ENCODE assay signal across 23 cellular contexts in genomic region chr10:61918989-61919388, GRCh38. TPM values are rescaled to one million over a fixed set of nuclear protein-coding genes. Genes with fewer than 3 reads are reported as not detected.
DNase-seq lines count a peak whose midpoint lies in the region; ATAC-seq and TF ChIP-seq lines count a peak whose summit lies in the region.
"Had no signal": no experiment of that assay in that cellular context is flagged by ENCODE, and none has a peak within 500 bp of the region (broad histone marks: within the 10 kb centered on the region; RNA-seq: fewer than 3 reads in every experiment).

No MANE protein-coding gene starts in this region.

- H3K4me3 Mint-ChIP-seq in activated naive CD4-positive, alpha-beta T cell treated with anti-CD3 and anti-CD28 coated beads, Interleukin-2, amount 50 U/mL, for 24 hours = no peak overlapping the region
- no peak overlapping the region for H3K4me3 Mint-ChIP-seq in activated naive CD4-positive, alpha-beta T cell treated with anti-CD3 and anti-CD28 coated beads, Interleukin-2, amount 10 ng/mL, durations not matched to agents 7 days and 5 days
- no peak overlapping the region for H3K4me3 Mint-ChIP-seq in memory B cell
- no peak overlapping the region for H3K4me3 Mint-ChIP-seq in stimulated activated naive B cell treated with anti-CD40 and anti-IgM and Interleukin-4, amounts not matched to agents 10 μg/mL and 1 μg/mL and 100 μg/mL, for 72 hours
- H3K4me3 Mint-ChIP-seq: CD4-positive, alpha-beta T cell had no signal

- H3K36me3 ChIP-seq in lower lobe of right lung = no peaks in the 10 kb centered on the region
- H3K36me3 ChIP-seq: Peyer's patch had no signal

- H3K36me3 Mint-ChIP-seq in activated naive CD4-positive, alpha-beta T cell treated with anti-CD3 and anti-CD28 coated beads, Interleukin-2, amount 50 U/mL, for 24 hours = peaks cover 47% of the 10 kb centered on the region
- peaks cover 82% of the 10 kb centered on the region for H3K36me3 Mint-ChIP-seq in activated naive CD4-positive, alpha-beta T cell treated with anti-CD3 and anti-CD28 coated beads, Interleukin-2, amount 10 ng/mL, durations not matched to agents 7 days and 5 days
- peaks cover 47% of the 10 kb centered on the region for H3K36me3 Mint-ChIP-seq in memory B cell
- H3K36me3 Mint-ChIP-seq in stimulated activated naive B cell treated with anti-CD40 and anti-IgM and Interleukin-4, amounts not matched to agents 10 μg/mL and 1 μg/mL and 100 μg/mL, for 72 hours = peaks cover 67 to 87% of the 10 kb centered on the region in 2 donors

- CTCF ChIA-PET in activated naive CD4-positive, alpha-beta T cell treated with anti-CD3 and anti-CD28 coated beads, Interleukin-2, amount 10 ng/mL, durations not matched to agents 7 days and 5 days (lab: Charles Lee) = no interaction called here

- no peaks in the 10 kb centered on the region for H3K27me3 ChIP-seq in lower lobe of right lung (ENCODE audit: low read depth)
- H3K27me3 ChIP-seq: Peyer's patch had no signal

- H3K4me1 ChIP-seq in lower lobe of right lung = no peaks in the 10 kb centered on the region
- H3K4me1 ChIP-seq: Peyer's patch had no signal

- ATAC-seq in memory B cell (ENCODE audit: low read depth) (no peak), lower lobe of right lung (no peak), GM21723 (IDR thresholded peaks at IDR 0.05; ENCODE audit: unreplicated experiment) (no peak)
- no peak for ATAC-seq in stimulated activated naive B cell treated with anti-CD40 and anti-IgM and Interleukin-4, amounts not matched to agents 10 μg/mL and 1 μg/mL and 100 μg/mL, for 72 hours (replicated peaks)
- ATAC-seq: A549, HepG2 had no signal

- peaks cover 73% of the 10 kb centered on the region for H3K4me1 Mint-ChIP-seq in activated naive CD4-positive, alpha-beta T cell treated with anti-CD3 and anti-CD28 coated beads, Interleukin-2, amount 50 U/mL, for 24 hours
- peaks cover 58% of the 10 kb centered on the region for H3K4me1 Mint-ChIP-seq in activated naive CD4-positive, alpha-beta T cell treated with anti-CD3 and anti-CD28 coated beads, Interleukin-2, amount 10 ng/mL, durations not matched to agents 7 days and 5 days
- H3K4me1 Mint-ChIP-seq in memory B cell = peaks cover 51% of the 10 kb centered on the region
- peaks cover 45 to 83% of the 10 kb centered on the region in 2 donors for H3K4me1 Mint-ChIP-seq in stimulated activated naive B cell treated with anti-CD40 and anti-IgM and Interleukin-4, amounts not matched to agents 10 μg/mL and 1 μg/mL and 100 μg/mL, for 72 hours

- intact Hi-C loops in lower lobe of right lung (cut with DNase I) = no loop called here

- TF ChIP-seq CTCF in lower lobe of right lung (IDR thresholded peaks at IDR 0.05) = no peak

- H3K9me3 ChIP-seq in lower lobe of right lung = peaks cover 9% of the 10 kb centered on the region
- H3K9me3 ChIP-seq: A549, Caco-2, HAP-1, Peyer's patch had no signal

- H3K9me3 Mint-ChIP-seq in activated naive CD4-positive, alpha-beta T cell treated with anti-CD3 and anti-CD28 coated beads, Interleukin-2, amount 50 U/mL, for 24 hours = no peaks in the 10 kb centered on the region
- H3K9me3 Mint-ChIP-seq in activated naive CD4-positive, alpha-beta T cell treated with anti-CD3 and anti-CD28 coated beads, Interleukin-2, amount 10 ng/mL, durations not matched to agents 7 days and 5 days = peaks cover 10% of the 10 kb centered on the region
- H3K9me3 Mint-ChIP-seq in memory B cell = peaks cover 4% of the 10 kb centered on the region
- H3K9me3 Mint-ChIP-seq in stimulated activated naive B cell treated with anti-CD40 and anti-IgM and Interleukin-4, amounts not matched to agents 10 μg/mL and 1 μg/mL and 100 μg/mL, for 72 hours = peaks cover 4 to 6% of the 10 kb centered on the region in 2 donors

- H3K27ac ChIP-seq in lower lobe of right lung = no peak overlapping the region
- H3K27ac ChIP-seq: A549, GM23248, HL-60, KMS-11, Peyer's patch had no signal

- H3K27me3 Mint-ChIP-seq in activated naive CD4-positive, alpha-beta T cell treated with anti-CD3 and anti-CD28 coated beads, Interleukin-2, amount 50 U/mL, for 24 hours = no peaks in the 10 kb centered on the region
- H3K27me3 Mint-ChIP-seq in activated naive CD4-positive, alpha-beta T cell treated with anti-CD3 and anti-CD28 coated beads, Interleukin-2, amount 10 ng/mL, durations not matched to agents 7 days and 5 days = no peaks in the 10 kb centered on the region
- H3K27me3 Mint-ChIP-seq in memory B cell = no peaks in the 10 kb centered on the region
- H3K27me3 Mint-ChIP-seq in stimulated activated naive B cell treated with anti-CD40 and anti-IgM and Interleukin-4, amounts not matched to agents 10 μg/mL and 1 μg/mL and 100 μg/mL, for 72 hours = no peaks in the 10 kb centered on the region
- H3K27me3 Mint-ChIP-seq: CD4-positive, alpha-beta T cell had no signal

- DNase-seq in activated naive CD4-positive, alpha-beta T cell treated with anti-CD3 and anti-CD28 coated beads, Interleukin-2, amount 10 ng/mL, durations not matched to agents 7 days and 5 days = no peak
- peak; percentile 16 for DNase-seq in OCI-M1 (lab: John Stamatoyannopoulos, UW)
- no peak for DNase-seq in memory B cell (ENCODE audit: low spot score in 2 of 2)
- no peak for DNase-seq in stimulated activated naive B cell treated with anti-CD40 and anti-IgM and Interleukin-4, amounts not matched to agents 10 μg/mL and 1 μg/mL and 100 μg/mL, for 72 hours
- no peak for DNase-seq in lower lobe of right lung
- no peak for DNase-seq in NCI-H82 (lab: John Stamatoyannopoulos, UW)
- DNase-seq: Caco-2; CD4-positive, alpha-beta T cell; DND-41; GM23248; NCI-H1105; NCI-H146; NCI-H2029; NCI-H2227 treated with DMSO at 0.1 percent for 48 hours; NCI-H510A; Peyer's patch had no signal

- H3K27ac Mint-ChIP-seq in activated naive CD4-positive, alpha-beta T cell treated with anti-CD3 and anti-CD28 coated beads, Interleukin-2, amount 50 U/mL, for 24 hours = peak overlapping the region; percentile 81
- H3K27ac Mint-ChIP-seq in activated naive CD4-positive, alpha-beta T cell treated with anti-CD3 and anti-CD28 coated beads, Interleukin-2, amount 10 ng/mL, durations not matched to agents 7 days and 5 days = no peak overlapping the region
- peak overlapping the region; percentile 62 for H3K27ac Mint-ChIP-seq in memory B cell
- peak overlapping the region; percentile 84 for H3K27ac Mint-ChIP-seq in stimulated activated naive B cell treated with anti-CD40 and anti-IgM and Interleukin-4, amounts not matched to agents 10 μg/mL and 1 μg/mL and 100 μg/mL, for 72 hours
- H3K27ac Mint-ChIP-seq: CD4-positive, alpha-beta T cell had no signal

- no peak overlapping the region for H3K4me3 ChIP-seq in lower lobe of right lung
- H3K4me3 ChIP-seq: A549, GM23248, HAP-1, Peyer's patch had no signal

RNA-seq across cellular contexts. Expression of gene ARID5B, which starts 17.5 kb away (rescaled TPM):
- total RNA-seq in lower lobe of right lung = 29.8 TPM
